1 cellular context compared by ENCODE assay signal in the genomic region with DNA sequence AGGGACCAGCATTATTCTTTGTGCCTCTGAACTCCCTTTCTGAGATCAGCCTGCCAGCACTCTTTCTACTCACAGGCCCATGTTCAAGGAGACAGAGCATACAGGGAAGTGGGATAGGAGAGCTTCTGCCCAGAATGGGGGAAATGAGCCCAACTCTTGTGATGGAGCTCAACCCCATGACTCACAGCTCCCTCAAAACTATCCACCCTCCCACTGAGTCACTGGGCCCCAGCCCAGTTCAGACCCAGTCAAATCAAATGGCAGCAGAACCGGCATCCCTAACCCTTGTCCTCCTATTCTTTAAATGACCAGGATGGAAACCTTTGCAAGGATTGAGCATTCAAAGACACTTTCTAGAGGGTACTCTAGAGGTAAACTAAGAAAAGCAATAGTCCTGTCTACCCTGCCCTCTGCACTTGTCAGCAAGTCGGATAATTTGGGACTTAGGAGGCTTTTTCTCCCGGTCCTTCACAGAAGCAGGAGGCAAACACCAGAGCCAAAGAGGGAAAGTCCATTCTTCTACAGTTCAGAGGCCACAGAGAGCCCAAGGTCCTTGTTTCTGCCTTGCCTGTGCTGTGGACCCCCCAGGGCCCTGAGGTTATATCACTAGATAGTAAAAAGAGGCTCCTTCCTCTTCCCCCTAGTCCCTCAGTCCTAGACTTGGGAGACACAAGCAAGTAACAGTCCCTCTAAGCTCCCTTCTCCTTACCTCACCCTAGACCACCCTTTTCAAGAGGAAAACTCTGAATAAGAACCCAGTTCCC.
A peak's percentile ranks its signal among the peaks of the same experiment; 100 is the strongest.
TF ChIP-seq lines count a peak whose summit lies in the region.

No MANE protein-coding gene starts in this region.

TF ChIP-seq in K562, 482 proteins besides CTCF, POLR2A, EP300 and RAD21:
- TF ChIP-seq HNRNPH1 (optimal IDR thresholded peaks at IDR 0.05; ENCODE audit: low read depth, low read length) (no peak), JUND (IDR thresholded peaks at IDR 0.05; ENCODE audit: borderline replicate concordance, low read depth, low read length) (peak; percentile 38; the same call in 1 of the 2 replicates), JUND (tag; IDR thresholded peaks at IDR 0.05; ENCODE audit: borderline replicate concordance, low read depth, low read length) (no peak), HDAC1 (IDR thresholded peaks at IDR 0.05) (no peak), FOXJ2 (tag; IDR thresholded peaks at IDR 0.05) (0 out of 2 replicates have a peak, but pooled peaks have one; percentile 2), FOSL1 (tag; conservative IDR thresholded peaks at IDR 0.05) (0 out of 2 replicates have a peak, but pooled peaks have one; percentile 39)
